In the genomic region with DNA sequence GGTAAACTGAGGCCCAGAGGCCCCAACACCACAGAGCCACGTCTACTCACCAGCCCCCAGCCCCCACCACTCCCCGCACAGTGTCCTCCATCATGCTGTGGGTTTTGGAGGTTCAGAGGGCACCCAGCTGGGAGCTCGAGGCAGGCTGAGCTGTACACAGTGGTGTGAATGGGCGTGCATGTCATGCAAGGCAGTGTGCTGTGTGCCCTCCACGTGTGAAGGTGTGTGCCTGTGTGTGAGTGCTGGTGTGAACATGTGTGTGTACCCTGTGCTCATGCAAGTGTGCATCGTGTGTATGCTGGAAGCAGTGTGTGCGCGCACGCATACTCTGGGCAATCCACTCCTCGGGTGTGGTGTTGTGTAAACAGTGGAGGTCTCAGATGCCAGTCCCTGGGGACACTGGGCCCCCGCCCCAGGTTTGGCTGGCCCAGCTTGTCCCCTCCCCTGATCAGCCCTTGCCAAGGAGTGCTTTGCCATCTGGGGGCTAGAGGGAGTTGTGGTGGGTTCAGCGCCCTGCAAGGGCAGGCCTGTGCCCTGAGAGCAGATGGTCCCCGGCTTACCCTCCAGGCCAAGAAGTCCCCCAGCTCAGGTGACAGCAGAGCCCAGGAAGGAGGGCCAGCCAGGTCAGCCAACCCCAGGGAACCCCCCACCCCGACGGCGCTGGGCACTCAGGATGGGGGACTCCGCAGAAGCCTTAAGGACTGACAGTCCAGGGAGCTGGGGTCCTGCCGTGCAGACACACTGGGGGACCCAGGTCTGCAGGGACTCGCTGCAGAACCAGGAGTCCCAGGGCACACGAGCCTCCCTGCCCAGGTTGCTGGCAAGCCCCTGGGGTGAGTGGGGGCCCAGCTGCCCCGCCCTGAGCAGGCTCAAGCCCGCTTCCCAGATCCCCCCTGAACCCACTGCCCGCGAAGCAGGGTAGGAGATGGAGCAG, we compare ENCODE assay signal across 11 cellular contexts. TPM values are rescaled to one million over a fixed set of nuclear protein-coding genes. Genes with fewer than 3 reads are reported as not detected.
A peak's percentile ranks its signal among the peaks of the same experiment; 100 is the strongest.
DNase-seq lines count a peak whose midpoint lies in the region; ATAC-seq and TF ChIP-seq lines count a peak whose summit lies in the region.
"Had no signal": no experiment of that assay in that cellular context is flagged by ENCODE, and none has a peak within 500 bp of the region (broad histone marks: within the 10 kb centered on the region; RNA-seq: fewer than 3 reads in every experiment).

No MANE protein-coding gene starts in this region.

- H3K9me3 Mint-ChIP-seq in GM23338: no peaks in the 10 kb centered on the region
- H3K9me3 Mint-ChIP-seq in brain: no peaks in the 10 kb centered on the region

- no peaks in the 10 kb centered on the region for H3K36me3 Mint-ChIP-seq in GM23338 (ENCODE audit: low read depth)
- H3K36me3 Mint-ChIP-seq in brain: no peaks in the 10 kb centered on the region

- H3K27ac ChIP-seq in BLaER1 treated with 17β-estradiol and CSF1 and Interleukin-3, amounts not matched to agents 10 nM and 100 nM: no peak overlapping the region
- H3K27ac ChIP-seq in GM23338 (ENCODE audit: low read depth): no peak overlapping the region
- H3K27ac ChIP-seq in osteoblast (ENCODE audit: low read depth, low read length): peak overlapping the region; percentile 49

- H3K79me2 ChIP-seq in GM23338 (replicated peaks; ENCODE audit: insufficient read depth) (no peaks in the 10 kb centered on the region), osteoblast (ENCODE audit: insufficient read depth, low read length) (no peaks in the 10 kb centered on the region)

- peak overlapping the region in 4 of 11 experiments; percentile 24 to 71 (median 66); a peak in 4 of 22 replicates for H3K9ac ChIP-seq in BLaER1 treated with 17β-estradiol and CSF1 and Interleukin-3, amounts not matched to agents 10 nM and 100 nM

- H3F3A ChIP-seq in GM23338 (replicated peaks; ENCODE audit: low read depth): 0 out of 2 replicates have a peak, but pooled peaks cover 5% of the 10 kb centered on the region

- H3K27ac Mint-ChIP-seq in GM23338 (no peak overlapping the region), brain (peak overlapping the region in 1 of 5 experiments; percentile 7)

- DNase-seq in GM23338 (ENCODE audit: low spot score): no peak
- peak; percentile 90 for DNase-seq in osteoblast (ENCODE audit: insufficient read length, low spot score, missing footprints)
- no peak for DNase-seq in COLO668 (lab: John Stamatoyannopoulos, UW; ENCODE audit: unreplicated experiment)
- no peak for DNase-seq in foreskin melanocyte
- DNase-seq: effector memory CD4-positive, alpha-beta T cell; SHP77 treated with DMSO at 0.1 percent for 48 hours had no signal

- TF ChIP-seq CTCF in GM23338 (conservative IDR thresholded peaks at IDR 0.05; ENCODE audit: low read depth in 2 of 2): no peak
- TF ChIP-seq CTCF in brain (conservative IDR thresholded peaks at IDR 0.05): no peak
- TF ChIP-seq CTCF in osteoblast (IDR thresholded peaks at IDR 0.05; ENCODE audit: extremely low read depth, low read depth, low read length): no peak

- 0 out of 3 replicates have a peak, but pooled peaks cover 2% of the 10 kb centered on the region for H3K4me1 Mint-ChIP-seq in GM23338
- peaks cover 26% of the 10 kb centered on the region for H3K4me1 Mint-ChIP-seq in brain

- H3K9me2 ChIP-seq in GM23338 (ENCODE audit: insufficient read depth): no peaks in the 10 kb centered on the region

- H3K4me2 ChIP-seq in BLaER1 treated with 17β-estradiol and CSF1 and Interleukin-3, amounts not matched to agents 10 nM and 100 nM: peak overlapping the region in 10 of 11 experiments; percentile 91 to 98 (median 98); a peak in 19 of 22 replicates
- H3K4me2 ChIP-seq in GM23338: peak overlapping the region; percentile 85; the same call in 1 of the 2 replicates
- H3K4me2 ChIP-seq in osteoblast (ENCODE audit: insufficient read depth, low read length): no peak overlapping the region

- no peaks in the 10 kb centered on the region for H3K9me3 ChIP-seq in BLaER1 treated with 17β-estradiol and CSF1 and Interleukin-3, amounts not matched to agents 10 nM and 100 nM (replicated peaks in 1 of 11)
- H3K9me3 ChIP-seq in osteoblast (ENCODE audit: low read depth, low read length): no peaks in the 10 kb centered on the region

- H3K4me3 ChIP-seq in BLaER1 treated with 17β-estradiol and CSF1 and Interleukin-3, amounts not matched to agents 10 nM and 100 nM: no peak overlapping the region
- H3K4me3 ChIP-seq in GM23338 (no peak overlapping the region), osteoblast (ENCODE audit: insufficient read depth, low read length) (no peak overlapping the region)

- H3K4me3 Mint-ChIP-seq in GM23338 (peak overlapping the region; percentile 47; the same call in 2 of the 3 replicates), brain (peak overlapping the region in 4 of 5 experiments; percentile 56 to 72 (median 65))

- H3K27me3 ChIP-seq in BLaER1 treated with 17β-estradiol and CSF1 and Interleukin-3, amounts not matched to agents 10 nM and 100 nM: peaks cover 16 to 23% (median 19%) of the 10 kb centered on the region in 11 experiments
- H3K27me3 ChIP-seq in GM23338 (ENCODE audit: insufficient read depth): peaks cover 53% of the 10 kb centered on the region
- no peaks in the 10 kb centered on the region for H3K27me3 ChIP-seq in osteoblast (ENCODE audit: insufficient read depth, low read length)

- ATAC-seq in GM23338 (no peak), HG03045 (IDR thresholded peaks at IDR 0.05; ENCODE audit: unreplicated experiment) (no peak), HG02642 (IDR thresholded peaks at IDR 0.05; ENCODE audit: poor library complexity, unreplicated experiment) (no peak)

- H4K20me1 ChIP-seq in BLaER1 treated with 17β-estradiol and CSF1 and Interleukin-3, amounts not matched to agents 10 nM and 100 nM: peaks cover 0 to 86% (median 50%) of the 10 kb centered on the region in 11 experiments; a peak in 19 of 22 replicates
- H4K20me1 ChIP-seq in GM23338 (replicated peaks; ENCODE audit: insufficient read depth) (no peaks in the 10 kb centered on the region), osteoblast (ENCODE audit: insufficient read depth, low read length) (peaks cover 33% of the 10 kb centered on the region)

- no peak overlapping the region for H2AFZ ChIP-seq in GM23338
- no peak overlapping the region for H2AFZ ChIP-seq in osteoblast (ENCODE audit: low read length)

- peaks cover 45 to 98% (median 87%) of the 10 kb centered on the region in 10 experiments for H3K4me1 ChIP-seq in BLaER1 treated with 17β-estradiol and CSF1 and Interleukin-3, amounts not matched to agents 10 nM and 100 nM
- H3K4me1 ChIP-seq in GM23338 (ENCODE audit: insufficient read depth) (no peaks in the 10 kb centered on the region; the same call in 1 of the 2 replicates), osteoblast (ENCODE audit: insufficient read depth, low read length) (peaks cover 32% of the 10 kb centered on the region)

- no peaks in the 10 kb centered on the region for H3K36me3 ChIP-seq in BLaER1 treated with 17β-estradiol and CSF1 and Interleukin-3, amounts not matched to agents 10 nM and 100 nM
- no peaks in the 10 kb centered on the region for H3K36me3 ChIP-seq in GM23338 (ENCODE audit: insufficient read depth)
- H3K36me3 ChIP-seq in osteoblast (ENCODE audit: insufficient read depth, low read length): no peaks in the 10 kb centered on the region

- H3K27me3 Mint-ChIP-seq in GM23338 (ENCODE audit: insufficient read depth, low read depth, poor library complexity): peaks cover 33% of the 10 kb centered on the region
- peaks cover 68% of the 10 kb centered on the region for H3K27me3 Mint-ChIP-seq in brain

TF ChIP-seq in GM23338, 12 proteins besides CTCF, POLR2A, EP300 and RAD21 (continues in another document):
- TF ChIP-seq ZNF114 (CRISPR knock-in tag; IDR thresholded peaks at IDR 0.05) (no peak), EZH2phosphoT487 (IDR thresholded peaks at IDR 0.05; ENCODE audit: unreplicated experiment) (no peak), POLR2AphosphoS5 (IDR thresholded peaks at IDR 0.05; ENCODE audit: low read depth) (no peak), EZH2 (IDR thresholded peaks at IDR 0.05; ENCODE audit: low read depth, unreplicated experiment) (no peak)
- TF ChIP-seq, protein P1, sequence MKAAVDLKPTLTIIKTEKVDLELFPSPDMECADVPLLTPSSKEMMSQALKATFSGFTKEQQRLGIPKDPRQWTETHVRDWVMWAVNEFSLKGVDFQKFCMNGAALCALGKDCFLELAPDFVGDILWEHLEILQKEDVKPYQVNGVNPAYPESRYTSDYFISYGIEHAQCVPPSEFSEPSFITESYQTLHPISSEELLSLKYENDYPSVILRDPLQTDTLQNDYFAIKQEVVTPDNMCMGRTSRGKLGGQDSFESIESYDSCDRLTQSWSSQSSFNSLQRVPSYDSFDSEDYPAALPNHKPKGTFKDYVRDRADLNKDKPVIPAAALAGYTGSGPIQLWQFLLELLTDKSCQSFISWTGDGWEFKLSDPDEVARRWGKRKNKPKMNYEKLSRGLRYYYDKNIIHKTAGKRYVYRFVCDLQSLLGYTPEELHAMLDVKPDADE (IDR thresholded peaks at IDR 0.05): no peak

RNA-seq across cellular contexts. Expression of a gene that starts 23.8 kb away (rescaled TPM):
- 0.14 TPM in 1 of 2 replicates, not detected in the other for total RNA-seq in GM23338 (2014; rRNA removed; shearing (Covaris generic))
- polyA plus RNA-seq in GM23338 (2016; fragmentation: Nextera tagmentation; extraction: Ambion mirVana): 0.09 TPM in 1 of 2 replicates, not detected in the other
- polyA plus RNA-seq in brain (ENCODE audit: insufficient read depth, low read depth, low replicate concordance): 0.14 TPM
- under 0.01 TPM in 2 replicates for total RNA-seq in osteoblast
- total RNA-seq: H7 had no signal
